ENCODE assay signal across 19 cellular contexts in genomic region chr12:12511895-12512674, GRCh38. TPM values are rescaled to one million over a fixed set of nuclear protein-coding genes. Genes with fewer than 3 reads are reported as not detected.
DNase-seq lines count a peak whose midpoint lies in the region; ATAC-seq, FAIRE-seq and TF ChIP-seq lines count a peak whose summit lies in the region.
"Had no signal": no experiment of that assay in that cellular context is flagged by ENCODE, and none has a peak within 500 bp of the region (broad histone marks: within the 10 kb centered on the region; RNA-seq: fewer than 3 reads in every experiment).

No MANE protein-coding gene starts in this region.

- H3K27ac ChIP-seq in right cardiac atrium (ENCODE audit: low read length) (peak overlapping the region; percentile 9), lower lobe of right lung (no peak overlapping the region)
- H3K27ac ChIP-seq: neutrophil, RWPE1, transverse colon had no signal

- intact Hi-C loops in right cardiac atrium (cut with DNase I) (no loop called here), cardiac septum (cut with DNase I) (no loop called here), lower lobe of right lung (cut with DNase I) (no loop called here)

- FAIRE-seq in H54 (lab: Jason Lieb, UNC) = peak; percentile 75
- FAIRE-seq: D721Med had no signal

- H3K36me3 ChIP-seq in lower lobe of right lung = no peaks in the 10 kb centered on the region

- 78% methylated on average over 5 of the region's 5 CpGs for WGBS in right cardiac atrium

- TF ChIP-seq POLR2A in H54 (IDR thresholded peaks at IDR 0.05; ENCODE audit: low read depth, low read length) = no peak

- H3K9me3 ChIP-seq in right cardiac atrium (ENCODE audit: control insufficient read depth, low read length) = no peaks in the 10 kb centered on the region
- no peaks in the 10 kb centered on the region for H3K9me3 ChIP-seq in lower lobe of right lung
- H3K9me3 ChIP-seq: HAP-1, neutrophil, transverse colon had no signal

- peaks cover 27% of the 10 kb centered on the region for H3K4me1 Mint-ChIP-seq in stimulated activated naive CD8-positive, alpha-beta T cell treated with anti-CD3 and anti-CD28 coated beads, Interleukin-15, amount 100 ng/mL, for 72 hours

- no peaks in the 10 kb centered on the region for H3K9me3 Mint-ChIP-seq in stimulated activated naive CD8-positive, alpha-beta T cell treated with anti-CD3 and anti-CD28 coated beads, Interleukin-15, amount 100 ng/mL, for 72 hours

- H3K27me3 ChIP-seq in right cardiac atrium (ENCODE audit: control insufficient read depth, insufficient read depth) (no peaks in the 10 kb centered on the region), lower lobe of right lung (ENCODE audit: low read depth) (no peaks in the 10 kb centered on the region)
- H3K27me3 ChIP-seq: neutrophil, transverse colon had no signal

- H3K4me1 ChIP-seq in right cardiac atrium (ENCODE audit: control insufficient read depth, insufficient read depth, low read length) = peaks cover 2% of the 10 kb centered on the region
- peaks cover 21% of the 10 kb centered on the region for H3K4me1 ChIP-seq in lower lobe of right lung

- TF ChIP-seq CTCF in lower lobe of right lung (IDR thresholded peaks at IDR 0.05) = no peak

- no peak overlapping the region for H3K4me3 ChIP-seq in right cardiac atrium (ENCODE audit: low read length)
- no peak overlapping the region for H3K4me3 ChIP-seq in lower lobe of right lung
- H3K4me3 ChIP-seq: HAP-1, transverse colon had no signal

- H3K27me3 Mint-ChIP-seq in stimulated activated naive CD8-positive, alpha-beta T cell treated with anti-CD3 and anti-CD28 coated beads, Interleukin-15, amount 100 ng/mL, for 72 hours = no peaks in the 10 kb centered on the region

- H3K27ac Mint-ChIP-seq in stimulated activated naive CD8-positive, alpha-beta T cell treated with anti-CD3 and anti-CD28 coated beads, Interleukin-15, amount 100 ng/mL, for 72 hours = no peak overlapping the region

- DNase-seq in right cardiac atrium (no peak), cardiac septum (ENCODE audit: low spot score) (no peak), H54 (ENCODE audit: insufficient read length, low spot score) (no peak), cerebellar cortex (ENCODE audit: low spot score) (peak; percentile 31), lower lobe of right lung (no peak)
- DNase-seq in stimulated activated naive CD8-positive, alpha-beta T cell treated with anti-CD3 and anti-CD28 coated beads, Interleukin-15, amount 100 ng/mL, for 72 hours = peak in 1 of 2 donors; percentile 40
- no peak for DNase-seq in NK-92 treated with Interleukin-12 subunit alpha and Interleukin-12 subunit beta, amount 100 ng/mL, for 24 hours (lab: John Stamatoyannopoulos, UW)
- DNase-seq: activated CD4-positive, CD25-positive, alpha-beta regulatory T cell treated with anti-CD3 and anti-CD28 coated beads, Interleukin-2, amount 50 U/mL, for 72 hours; activated gamma-delta T cell; erythroblast; KBM-7; left ventricle myocardium superior; NCI-H2029; transverse colon had no signal

- no peak overlapping the region for H3K4me3 Mint-ChIP-seq in stimulated activated naive CD8-positive, alpha-beta T cell treated with anti-CD3 and anti-CD28 coated beads, Interleukin-15, amount 100 ng/mL, for 72 hours

- no peak for ATAC-seq in right cardiac atrium
- ATAC-seq in stimulated activated naive CD8-positive, alpha-beta T cell treated with anti-CD3 and anti-CD28 coated beads, Interleukin-15, amount 100 ng/mL, for 72 hours = peak; percentile 95
- no peak for ATAC-seq in GM21737 (IDR thresholded peaks at IDR 0.05; ENCODE audit: unreplicated experiment)
- no peak for ATAC-seq in lower lobe of right lung
- ATAC-seq: left ventricle myocardium superior had no signal

RNA-seq across cellular contexts. Expression of gene DUSP16, which starts 50.6 kb away (rescaled TPM):
- total RNA-seq in right cardiac atrium = 10 to 100 TPM; 11.1 to 17.2 (median 14.3) TPM
- polyA plus RNA-seq in right cardiac atrium = 4.2 TPM
- 24.5 TPM for total RNA-seq in cardiac septum
- 44.0 TPM for total RNA-seq in lower lobe of right lung
